18 cellular contexts compared by ENCODE assay signal in genomic region chr4:37763164-37763444, GRCh38.
"Had no signal": no experiment of that assay in that cellular context is flagged by ENCODE, and none has a peak within 500 bp of the region (broad histone marks: within the 10 kb centered on the region; RNA-seq: fewer than 3 reads in every experiment).

No MANE protein-coding gene starts in this region.

- H3K9me3 Mint-ChIP-seq: activated CD4-positive, alpha-beta T cell treated with anti-CD3 and anti-CD28 coated beads, Interleukin-2, amount 10 ng/mL, durations not matched to agents 24 days and 14 days; activated T-cell treated with anti-CD3 and anti-CD28 coated beads, Interleukin-2, amount 50 U/mL, for 4 hours; central memory CD8-positive, alpha-beta T cell; naive thymus-derived CD8-positive, alpha-beta T cell; stimulated activated effector memory CD8-positive, alpha-beta T cell treated with anti-CD3 and anti-CD28 coated beads, Interleukin-12 subunit alpha, Interleukin-12 subunit beta, amount 100 ng/mL, for 72 hours; T-cell had no signal

- H3K27me3 ChIP-seq: ascending aorta, colonic mucosa, esophagus muscularis mucosa, heart right ventricle had no signal

- H3K27ac Mint-ChIP-seq: activated CD4-positive, alpha-beta T cell treated with anti-CD3 and anti-CD28 coated beads, Interleukin-2, amount 10 ng/mL, durations not matched to agents 24 days and 14 days; activated CD8-positive, alpha-beta T cell treated with anti-CD3 and anti-CD28 coated beads, Interleukin-2, amount 10 ng/mL, durations not matched to agents 7 days and 5 days; T-cell had no signal

- ATAC-seq: activated CD8-positive, alpha-beta T cell treated with anti-CD3 and anti-CD28 coated beads, Interleukin-2, amount 10 ng/mL, durations not matched to agents 7 days and 5 days; heart right ventricle; naive thymus-derived CD8-positive, alpha-beta T cell; stimulated activated effector memory CD8-positive, alpha-beta T cell treated with anti-CD3 and anti-CD28 coated beads, Interleukin-12 subunit alpha, Interleukin-12 subunit beta, amount 100 ng/mL, for 72 hours; T-cell had no signal

- H3K4me3 ChIP-seq: ascending aorta, colonic mucosa, esophagus muscularis mucosa, heart right ventricle, prostate gland, thoracic aorta had no signal

- H3K36me3 ChIP-seq: ascending aorta, colonic mucosa, esophagus muscularis mucosa, heart right ventricle, prostate gland, thoracic aorta had no signal

- H3K9me3 ChIP-seq: ascending aorta, colonic mucosa, esophagus muscularis mucosa, heart right ventricle, prostate gland, thoracic aorta had no signal

- H3K4me1 Mint-ChIP-seq: central memory CD8-positive, alpha-beta T cell had no signal

- H3K4me3 Mint-ChIP-seq: activated CD4-positive, alpha-beta T cell treated with anti-CD3 and anti-CD28 coated beads, Interleukin-2, amount 10 ng/mL, durations not matched to agents 24 days and 14 days; activated CD8-positive, alpha-beta T cell treated with anti-CD3 and anti-CD28 coated beads, Interleukin-2, amount 10 ng/mL, durations not matched to agents 7 days and 5 days; activated T-cell treated with anti-CD3 and anti-CD28 coated beads, Interleukin-2, amount 50 U/mL, for 4 hours; central memory CD8-positive, alpha-beta T cell; naive thymus-derived CD8-positive, alpha-beta T cell; stimulated activated effector memory CD8-positive, alpha-beta T cell treated with anti-CD3 and anti-CD28 coated beads, Interleukin-12 subunit alpha, Interleukin-12 subunit beta, amount 100 ng/mL, for 72 hours; T-cell had no signal

- DNase-seq: activated CD8-positive, alpha-beta memory T cell treated with anti-CD3 and anti-CD28 coated beads, Interleukin-2, amount 50 U/mL, for 4 hours; activated effector memory CD4-positive, alpha-beta T cell treated with Interleukin-2 at 50 U/mL for 16 hours; activated naive CD4-positive, alpha-beta T cell treated with anti-CD3 and anti-CD28 coated beads, Interleukin-2, amount 50 U/mL, for 16 hours; activated T-cell treated with anti-CD3 and anti-CD28 coated beads, Interleukin-2, amount 50 U/mL, for 4 hours; colonic mucosa; effector CD4-positive, alpha-beta T cell; heart right ventricle had no signal

- H3K4me1 ChIP-seq: colonic mucosa, prostate gland had no signal

- FAIRE-seq: small intestine had no signal

- H3K27ac ChIP-seq: ascending aorta, colonic mucosa, esophagus muscularis mucosa, heart right ventricle, prostate gland, thoracic aorta had no signal

- H3K27me3 Mint-ChIP-seq: activated CD4-positive, alpha-beta T cell treated with anti-CD3 and anti-CD28 coated beads, Interleukin-2, amount 10 ng/mL, durations not matched to agents 24 days and 14 days; naive thymus-derived CD8-positive, alpha-beta T cell had no signal

- H3K36me3 Mint-ChIP-seq: naive thymus-derived CD8-positive, alpha-beta T cell; T-cell had no signal
